In genomic region chr3:15044311-15044710, GRCh38 we compare ENCODE assay signal across 1 cellular context.
TF ChIP-seq lines count a peak whose summit lies in the region.

No MANE protein-coding gene starts in this region.

TF ChIP-seq in GM12878, 131 proteins besides CTCF, POLR2A, EP300 and RAD21:
- TF ChIP-seq, protein P1, sequence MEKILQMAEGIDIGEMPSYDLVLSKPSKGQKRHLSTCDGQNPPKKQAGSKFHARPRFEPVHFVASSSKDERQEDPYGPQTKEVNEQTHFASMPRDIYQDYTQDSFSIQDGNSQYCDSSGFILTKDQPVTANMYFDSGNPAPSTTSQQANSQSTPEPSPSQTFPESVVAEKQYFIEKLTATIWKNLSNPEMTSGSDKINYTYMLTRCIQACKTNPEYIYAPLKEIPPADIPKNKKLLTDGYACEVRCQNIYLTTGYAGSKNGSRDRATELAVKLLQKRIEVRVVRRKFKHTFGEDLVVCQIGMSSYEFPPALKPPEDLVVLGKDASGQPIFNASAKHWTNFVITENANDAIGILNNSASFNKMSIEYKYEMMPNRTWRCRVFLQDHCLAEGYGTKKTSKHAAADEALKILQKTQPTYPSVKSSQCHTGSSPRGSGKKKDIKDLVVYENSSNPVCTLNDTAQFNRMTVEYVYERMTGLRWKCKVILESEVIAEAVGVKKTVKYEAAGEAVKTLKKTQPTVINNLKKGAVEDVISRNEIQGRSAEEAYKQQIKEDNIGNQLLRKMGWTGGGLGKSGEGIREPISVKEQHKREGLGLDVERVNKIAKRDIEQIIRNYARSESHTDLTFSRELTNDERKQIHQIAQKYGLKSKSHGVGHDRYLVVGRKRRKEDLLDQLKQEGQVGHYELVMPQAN (conservative IDR thresholded peaks at IDR 0.05): no peak
- TF ChIP-seq REST (IDR thresholded peaks at IDR 0.05; ENCODE audit: low read depth, low read length) (no peak), YY1 (IDR thresholded peaks at IDR 0.05; ENCODE audit: low read depth, low read length) (no peak), YBX1 (IDR thresholded peaks at IDR 0.05) (no peak), SKIL (IDR thresholded peaks at IDR 0.05; ENCODE audit: low read depth, poor library complexity, severe bottlenecking) (no peak), ZNF207 (IDR thresholded peaks at IDR 0.05; ENCODE audit: borderline replicate concordance) (no peak), PBX3 (IDR thresholded peaks at IDR 0.05; ENCODE audit: insufficient replicate concordance, low read depth, low read length) (no peak), STAT3 (IDR thresholded peaks at IDR 0.05; ENCODE audit: low read depth, low read length) (no peak), SIN3A (IDR thresholded peaks at IDR 0.05; ENCODE audit: low read depth, low read length) (no peak), NFIC (IDR thresholded peaks at IDR 0.05; ENCODE audit: low read depth, low read length) (no peak), KDM1A (IDR thresholded peaks at IDR 0.05; ENCODE audit: borderline replicate concordance) (no peak), HDAC6 (IDR thresholded peaks at IDR 0.05; ENCODE audit: unreplicated experiment) (no peak), ZNF274 (IDR thresholded peaks at IDR 0.05; ENCODE audit: insufficient read depth, insufficient read length) (no peak), ZBTB4 (CRISPR knock-in tag; IDR thresholded peaks at IDR 0.05) (no peak), SIX5 (IDR thresholded peaks at IDR 0.05; ENCODE audit: low read depth, low read length, severe bottlenecking) (no peak)
- TF ChIP-seq, protein P2, sequence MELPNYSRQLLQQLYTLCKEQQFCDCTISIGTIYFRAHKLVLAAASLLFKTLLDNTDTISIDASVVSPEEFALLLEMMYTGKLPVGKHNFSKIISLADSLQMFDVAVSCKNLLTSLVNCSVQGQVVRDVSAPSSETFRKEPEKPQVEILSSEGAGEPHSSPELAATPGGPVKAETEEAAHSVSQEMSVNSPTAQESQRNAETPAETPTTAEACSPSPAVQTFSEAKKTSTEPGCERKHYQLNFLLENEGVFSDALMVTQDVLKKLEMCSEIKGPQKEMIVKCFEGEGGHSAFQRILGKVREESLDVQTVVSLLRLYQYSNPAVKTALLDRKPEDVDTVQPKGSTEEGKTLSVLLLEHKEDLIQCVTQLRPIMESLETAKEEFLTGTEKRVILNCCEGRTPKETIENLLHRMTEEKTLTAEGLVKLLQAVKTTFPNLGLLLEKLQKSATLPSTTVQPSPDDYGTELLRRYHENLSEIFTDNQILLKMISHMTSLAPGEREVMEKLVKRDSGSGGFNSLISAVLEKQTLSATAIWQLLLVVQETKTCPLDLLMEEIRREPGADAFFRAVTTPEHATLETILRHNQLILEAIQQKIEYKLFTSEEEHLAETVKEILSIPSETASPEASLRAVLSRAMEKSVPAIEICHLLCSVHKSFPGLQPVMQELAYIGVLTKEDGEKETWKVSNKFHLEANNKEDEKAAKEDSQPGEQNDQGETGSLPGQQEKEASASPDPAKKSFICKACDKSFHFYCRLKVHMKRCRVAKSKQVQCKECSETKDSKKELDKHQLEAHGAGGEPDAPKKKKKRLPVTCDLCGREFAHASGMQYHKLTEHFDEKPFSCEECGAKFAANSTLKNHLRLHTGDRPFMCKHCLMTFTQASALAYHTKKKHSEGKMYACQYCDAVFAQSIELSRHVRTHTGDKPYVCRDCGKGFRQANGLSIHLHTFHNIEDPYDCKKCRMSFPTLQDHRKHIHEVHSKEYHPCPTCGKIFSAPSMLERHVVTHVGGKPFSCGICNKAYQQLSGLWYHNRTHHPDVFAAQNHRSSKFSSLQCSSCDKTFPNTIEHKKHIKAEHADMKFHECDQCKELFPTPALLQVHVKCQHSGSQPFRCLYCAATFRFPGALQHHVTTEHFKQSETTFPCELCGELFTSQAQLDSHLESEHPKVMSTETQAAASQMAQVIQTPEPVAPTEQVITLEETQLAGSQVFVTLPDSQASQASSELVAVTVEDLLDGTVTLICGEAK (IDR thresholded peaks at IDR 0.05; ENCODE audit: borderline replicate concordance): no peak
- TF ChIP-seq, protein P3, sequence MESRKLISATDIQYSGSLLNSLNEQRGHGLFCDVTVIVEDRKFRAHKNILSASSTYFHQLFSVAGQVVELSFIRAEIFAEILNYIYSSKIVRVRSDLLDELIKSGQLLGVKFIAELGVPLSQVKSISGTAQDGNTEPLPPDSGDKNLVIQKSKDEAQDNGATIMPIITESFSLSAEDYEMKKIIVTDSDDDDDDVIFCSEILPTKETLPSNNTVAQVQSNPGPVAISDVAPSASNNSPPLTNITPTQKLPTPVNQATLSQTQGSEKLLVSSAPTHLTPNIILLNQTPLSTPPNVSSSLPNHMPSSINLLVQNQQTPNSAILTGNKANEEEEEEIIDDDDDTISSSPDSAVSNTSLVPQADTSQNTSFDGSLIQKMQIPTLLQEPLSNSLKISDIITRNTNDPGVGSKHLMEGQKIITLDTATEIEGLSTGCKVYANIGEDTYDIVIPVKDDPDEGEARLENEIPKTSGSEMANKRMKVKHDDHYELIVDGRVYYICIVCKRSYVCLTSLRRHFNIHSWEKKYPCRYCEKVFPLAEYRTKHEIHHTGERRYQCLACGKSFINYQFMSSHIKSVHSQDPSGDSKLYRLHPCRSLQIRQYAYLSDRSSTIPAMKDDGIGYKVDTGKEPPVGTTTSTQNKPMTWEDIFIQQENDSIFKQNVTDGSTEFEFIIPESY (IDR thresholded peaks at IDR 0.05): no peak
- TF ChIP-seq, protein P4, sequence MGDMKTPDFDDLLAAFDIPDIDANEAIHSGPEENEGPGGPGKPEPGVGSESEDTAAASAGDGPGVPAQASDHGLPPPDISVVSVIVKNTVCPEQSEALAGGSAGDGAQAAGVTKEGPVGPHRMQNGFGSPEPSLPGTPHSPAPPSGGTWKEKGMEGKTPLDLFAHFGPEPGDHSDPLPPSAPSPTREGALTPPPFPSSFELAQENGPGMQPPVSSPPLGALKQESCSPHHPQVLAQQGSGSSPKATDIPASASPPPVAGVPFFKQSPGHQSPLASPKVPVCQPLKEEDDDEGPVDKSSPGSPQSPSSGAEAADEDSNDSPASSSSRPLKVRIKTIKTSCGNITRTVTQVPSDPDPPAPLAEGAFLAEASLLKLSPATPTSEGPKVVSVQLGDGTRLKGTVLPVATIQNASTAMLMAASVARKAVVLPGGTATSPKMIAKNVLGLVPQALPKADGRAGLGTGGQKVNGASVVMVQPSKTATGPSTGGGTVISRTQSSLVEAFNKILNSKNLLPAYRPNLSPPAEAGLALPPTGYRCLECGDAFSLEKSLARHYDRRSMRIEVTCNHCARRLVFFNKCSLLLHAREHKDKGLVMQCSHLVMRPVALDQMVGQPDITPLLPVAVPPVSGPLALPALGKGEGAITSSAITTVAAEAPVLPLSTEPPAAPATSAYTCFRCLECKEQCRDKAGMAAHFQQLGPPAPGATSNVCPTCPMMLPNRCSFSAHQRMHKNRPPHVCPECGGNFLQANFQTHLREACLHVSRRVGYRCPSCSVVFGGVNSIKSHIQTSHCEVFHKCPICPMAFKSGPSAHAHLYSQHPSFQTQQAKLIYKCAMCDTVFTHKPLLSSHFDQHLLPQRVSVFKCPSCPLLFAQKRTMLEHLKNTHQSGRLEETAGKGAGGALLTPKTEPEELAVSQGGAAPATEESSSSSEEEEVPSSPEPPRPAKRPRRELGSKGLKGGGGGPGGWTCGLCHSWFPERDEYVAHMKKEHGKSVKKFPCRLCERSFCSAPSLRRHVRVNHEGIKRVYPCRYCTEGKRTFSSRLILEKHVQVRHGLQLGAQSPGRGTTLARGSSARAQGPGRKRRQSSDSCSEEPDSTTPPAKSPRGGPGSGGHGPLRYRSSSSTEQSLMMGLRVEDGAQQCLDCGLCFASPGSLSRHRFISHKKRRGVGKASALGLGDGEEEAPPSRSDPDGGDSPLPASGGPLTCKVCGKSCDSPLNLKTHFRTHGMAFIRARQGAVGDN (IDR thresholded peaks at IDR 0.05): no peak
